In genomic region chr2:74250189-74250631, GRCh38 we compare ENCODE assay signal across 8 cellular contexts. TPM values are rescaled to one million over a fixed set of nuclear protein-coding genes. Genes with fewer than 3 reads are reported as not detected.
A peak's percentile ranks its signal among the peaks of the same experiment; 100 is the strongest.
DNase-seq lines count a peak whose midpoint lies in the region; ATAC-seq and TF ChIP-seq lines count a peak whose summit lies in the region.

No MANE protein-coding gene starts in this region.

- peaks cover 0 to 15% (median 8%) of the 10 kb centered on the region in 3 donors for H3K36me3 Mint-ChIP-seq in CD8-positive, alpha-beta memory T cell

- ATAC-seq in GM18520 (IDR thresholded peaks at IDR 0.05; ENCODE audit: unreplicated experiment) (no peak), GM18868 (IDR thresholded peaks at IDR 0.05; ENCODE audit: unreplicated experiment) (no peak)

- H3K27ac Mint-ChIP-seq in CD8-positive, alpha-beta memory T cell: peak overlapping the region in 2 of 8 donors; percentile 27 to 84

- DNase-seq in CD8-positive, alpha-beta memory T cell: peak; percentile 34 to 71 (median 43)
- DNase-seq in HAP-1 (ENCODE audit: low spot score in 2 of 2) (peak; percentile 48 to 66), RPMI7951 (ENCODE audit: low read depth) (peak; percentile 32), glomerular endothelial cell (ENCODE audit: extremely low read depth, low read depth, low spot score) (peak; percentile 9), retinal pigment epithelial cell (ENCODE audit: low read depth) (no peak)
- peak; percentile 82 for DNase-seq in activated effector memory CD4-positive, alpha-beta T cell treated with anti-CD3 and anti-CD28 coated beads, Interleukin-2, amount 50 U/mL, for 16 hours

- TF ChIP-seq CTCF in retinal pigment epithelial cell (conservative IDR thresholded peaks at IDR 0.05; ENCODE audit: low read depth, low read length): peak; percentile 82

- H3K9me3 ChIP-seq in CD8-positive, alpha-beta memory T cell (ENCODE audit: low read length): no peaks in the 10 kb centered on the region
- no peaks in the 10 kb centered on the region for H3K9me3 ChIP-seq in HAP-1

- no peaks in the 10 kb centered on the region for H3K9me3 Mint-ChIP-seq in CD8-positive, alpha-beta memory T cell

- no peaks in the 10 kb centered on the region for H3K4me1 ChIP-seq in CD8-positive, alpha-beta memory T cell (ENCODE audit: insufficient read depth, low read length)
- no peaks in the 10 kb centered on the region for H3K4me1 ChIP-seq in HAP-1

- peaks cover 0 to 3% of the 10 kb centered on the region in 2 donors for H3K27me3 Mint-ChIP-seq in CD8-positive, alpha-beta memory T cell

- peak overlapping the region in 2 of 7 donors; percentile 2 to 44 for H3K4me3 Mint-ChIP-seq in CD8-positive, alpha-beta memory T cell

- no peak overlapping the region for H3K27ac ChIP-seq in CD8-positive, alpha-beta memory T cell (ENCODE audit: low read depth, low read length)

- in situ Hi-C loops in HAP-1 (cut with MboI; ENCODE audit: low sequenced_read_pairs): loop anchor here (5.0 kb wide), 1 partner anchor 87 kb away; no protein-coding TSS in a partner anchor

- H3K4me3 ChIP-seq in CD8-positive, alpha-beta memory T cell (ENCODE audit: low read length): no peak overlapping the region
- H3K4me3 ChIP-seq in HAP-1 (no peak overlapping the region), retinal pigment epithelial cell (ENCODE audit: low read length) (no peak overlapping the region)

- H3K36me3 ChIP-seq in CD8-positive, alpha-beta memory T cell (ENCODE audit: insufficient read depth, low read length): no peaks in the 10 kb centered on the region
- H3K36me3 ChIP-seq in HAP-1 (replicated peaks): no peaks in the 10 kb centered on the region

- POLR2A ChIA-PET in CD8-positive, alpha-beta memory T cell (lab: Charles Lee): no interaction called here

- no peaks in the 10 kb centered on the region for H3K27me3 ChIP-seq in CD8-positive, alpha-beta memory T cell (ENCODE audit: insufficient read depth, low read length, poor library complexity, severe bottlenecking)
- H3K27me3 ChIP-seq in HAP-1 (ENCODE audit: low read depth): no peaks in the 10 kb centered on the region

- CTCF ChIA-PET in CD8-positive, alpha-beta memory T cell (lab: Charles Lee): interaction anchor here (0.7 to 5.7 kb wide), 36 partner anchors 8 to 425 kb away, joined by 3 to 82 read pairs (median 4); partner anchors contain the start of gene SLC4A5

- H3K4me1 Mint-ChIP-seq in CD8-positive, alpha-beta memory T cell: peaks cover 2 to 4% (median 4%) of the 10 kb centered on the region in 3 donors

RNA-seq across cellular contexts. Expression of gene MTHFD2, which starts 51.8 kb away (rescaled TPM):
- 100 to 1,000 TPM; 379 to 397 TPM for total RNA-seq in CD8-positive, alpha-beta memory T cell
- polyA plus RNA-seq in CD8-positive, alpha-beta memory T cell: 11.0 TPM
- 92.6 and 113 TPM in 2 replicates for total RNA-seq in RPMI7951 (2014; rRNA removed; shearing (Covaris generic))
- total RNA-seq in glomerular endothelial cell: 33.7 and 48.5 TPM in 2 replicates
